11 cellular contexts compared by ENCODE assay signal in genomic region chr6:69627625-69628024, GRCh38.
"Had no signal": no experiment of that assay in that cellular context is flagged by ENCODE, and none has a peak within 500 bp of the region (broad histone marks: within the 10 kb centered on the region; RNA-seq: fewer than 3 reads in every experiment).

No MANE protein-coding gene starts in this region.

- H3K9me3 ChIP-seq: HAP-1 had no signal

- DNase-seq: GM23248, GOT3, H7, H9, HCEC 1CT, HFFc6 had no signal

- H3K27ac ChIP-seq: GM23248 had no signal

- H2AFZ ChIP-seq: GM23248, GM23338 had no signal

- H3K4me3 ChIP-seq: GM23248, GM23338, HAP-1 had no signal

- H3K4me2 ChIP-seq: GM23338 had no signal

- FAIRE-seq: H1, H54 had no signal

- H3K9ac ChIP-seq: GM23248 had no signal

- H3K36me3 ChIP-seq: HAP-1 had no signal

- ATAC-seq: GM23338, HCT116 had no signal
